In genomic region chr17:48244121-48244711, GRCh38 we compare ENCODE assay signal across 9 cellular contexts.
DNase-seq lines count a peak whose midpoint lies in the region; ATAC-seq and TF ChIP-seq lines count a peak whose summit lies in the region.
"Had no signal": no experiment of that assay in that cellular context is flagged by ENCODE, and none has a peak within 500 bp of the region (broad histone marks: within the 10 kb centered on the region; RNA-seq: fewer than 3 reads in every experiment).

No MANE protein-coding gene starts in this region.

- H3K9me3 Mint-ChIP-seq in naive B cell = no peaks in the 10 kb centered on the region

- no peaks in the 10 kb centered on the region for H3K27me3 Mint-ChIP-seq in naive B cell

- H3K27ac Mint-ChIP-seq in naive B cell = peak overlapping the region in 2 of 6 donors; percentile 2 to 13

- no peak overlapping the region for H3K4me3 Mint-ChIP-seq in naive B cell

- in situ Hi-C loops in astrocyte of the cerebellum (cut with HindIII; ENCODE audit: low sequenced_read_pairs) = no loop called here

- peaks cover 8 to 32% (median 21%) of the 10 kb centered on the region in 3 donors for H3K4me1 Mint-ChIP-seq in naive B cell

- TF ChIP-seq CTCF in astrocyte of the cerebellum (IDR thresholded peaks at IDR 0.05; ENCODE audit: low read depth, low read length, missing control alignments) = no peak

- ATAC-seq in naive B cell (ENCODE audit: low read depth in 2 of 2) (peak; percentile 30 to 33), GM21515 (IDR thresholded peaks at IDR 0.05; ENCODE audit: unreplicated experiment) (no peak), HG03280 (IDR thresholded peaks at IDR 0.05; ENCODE audit: unreplicated experiment) (no peak), GM19395 (IDR thresholded peaks at IDR 0.05; ENCODE audit: unreplicated experiment) (no peak), HG03565 (IDR thresholded peaks at IDR 0.05; ENCODE audit: unreplicated experiment) (no peak)

- peak; percentile 75 for DNase-seq in EL
- DNase-seq in M059J (ENCODE audit: low read depth) = peak; percentile 84
- DNase-seq in astrocyte of the cerebellum (ENCODE audit: low read depth) = peak; percentile 36
- no peak for DNase-seq in naive B cell
- DNase-seq: activated gamma-delta T cell had no signal

- no peaks in the 10 kb centered on the region for H3K36me3 Mint-ChIP-seq in naive B cell

- no peak overlapping the region for H3K4me3 ChIP-seq in astrocyte of the cerebellum (ENCODE audit: low read depth, low read length)

Comparison
In these comparisons a context has a peak if more than half of its experiments do, and no peak if none do; other contexts are left out.
1. ATAC-seq: peak in naive B cell (2 of 2); none in GM21515 (single experiment), HG03280 (single experiment), GM19395 (single experiment) and HG03565 (single experiment).